In the genomic region with DNA sequence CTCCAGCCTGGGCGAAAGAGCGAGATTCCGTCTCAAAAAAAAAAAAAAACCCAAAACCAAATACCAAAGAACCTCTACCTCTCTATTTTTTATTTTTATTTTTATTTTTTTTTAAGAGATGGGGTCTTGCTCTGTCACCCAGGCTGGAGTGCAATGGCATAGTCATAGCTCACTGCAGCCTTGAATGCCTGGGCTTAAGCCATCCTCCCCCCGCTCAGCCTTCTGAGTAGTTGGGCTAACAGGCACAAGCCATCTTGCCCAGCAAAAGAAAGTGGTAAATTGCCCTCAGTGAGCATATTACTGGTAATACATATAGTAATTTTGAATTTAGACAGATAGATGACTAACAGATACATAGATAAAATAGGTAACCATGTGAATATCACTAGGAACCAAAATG, we compare ENCODE assay signal across 17 cellular contexts.
DNase-seq lines count a peak whose midpoint lies in the region; ATAC-seq and TF ChIP-seq lines count a peak whose summit lies in the region.
"Had no signal": no experiment of that assay in that cellular context is flagged by ENCODE, and none has a peak within 500 bp of the region (broad histone marks: within the 10 kb centered on the region; RNA-seq: fewer than 3 reads in every experiment).

No MANE protein-coding gene starts in this region.

- H3K4me3 ChIP-seq in BLaER1 treated with 17β-estradiol and CSF1 and Interleukin-3, amounts not matched to agents 10 nM and 100 nM = peak overlapping the region in 2 of 10 experiments; percentile 10 to 14; a peak in 2 of 20 replicates
- no peak overlapping the region for H3K4me3 ChIP-seq in Karpas-422 (ENCODE audit: low read length)
- H3K4me3 ChIP-seq: A549, BLaER1, GM23248, HAP-1 had no signal

- H3K4me2 ChIP-seq in BLaER1 treated with 17β-estradiol and CSF1 and Interleukin-3, amounts not matched to agents 10 nM and 100 nM = peak overlapping the region in 6 of 11 experiments; percentile 41 to 91 (median 72); a peak in 9 of 22 replicates
- no peak overlapping the region for H3K4me2 ChIP-seq in Karpas-422 (ENCODE audit: low read depth, low read length, poor library complexity, severe bottlenecking)
- H3K4me2 ChIP-seq: A549, BLaER1 had no signal

- H3K9ac ChIP-seq in BLaER1 treated with 17β-estradiol and CSF1 and Interleukin-3, amounts not matched to agents 10 nM and 100 nM = peak overlapping the region in 3 of 11 experiments; percentile 26 to 37 (median 34); a peak in 6 of 22 replicates
- no peak overlapping the region for H3K9ac ChIP-seq in Karpas-422 (ENCODE audit: low read length)
- H3K9ac ChIP-seq: BLaER1, GM23248 had no signal

- H3K79me2 ChIP-seq in Karpas-422 (ENCODE audit: low read length) = peaks cover 88% of the 10 kb centered on the region

- ATAC-seq in HG03039 (IDR thresholded peaks at IDR 0.05; ENCODE audit: unreplicated experiment) = no peak
- ATAC-seq: A549 had no signal

- DNase-seq in Karpas-422 (no peak), RPMI8226 (peak; percentile 34), cerebellar nuclear complex (lab: John Stamatoyannopoulos, UW) (no peak), SW 1271 (lab: John Stamatoyannopoulos, UW) (no peak), RWPE1 (ENCODE audit: low spot score) (no peak)
- DNase-seq: AML-193; CD4-positive, CD25-positive, alpha-beta regulatory T cell; CD8-positive, alpha-beta memory T cell; COR-L47; DMS 273 treated with DMSO at 0.1 percent for 48 hours; DMS53; GM23248 had no signal

- POLR2A ChIA-PET in RWPE1 (lab: Yijun Ruan, JAX; ENCODE audit: low non-redundant PET) = no interaction called here

- H3K36me3 ChIP-seq in BLaER1 treated with 17β-estradiol and CSF1 and Interleukin-3, amounts not matched to agents 10 nM and 100 nM = peaks cover 25 to 71% (median 43%) of the 10 kb centered on the region in 11 experiments
- H3K36me3 ChIP-seq in Karpas-422 (ENCODE audit: insufficient read depth, low read length) = peaks cover 28% of the 10 kb centered on the region; the same call in 1 of the 2 replicates

- no peaks in the 10 kb centered on the region for H3K9me2 ChIP-seq in Karpas-422 (replicated peaks; ENCODE audit: insufficient read depth, low read length)

- CTCF ChIA-PET in RWPE1 (lab: Yijun Ruan, JAX) = no interaction called here

- peaks cover 0 to 50% (median 17%) of the 10 kb centered on the region in 11 experiments; a peak in 14 of 22 replicates for H4K20me1 ChIP-seq in BLaER1 treated with 17β-estradiol and CSF1 and Interleukin-3, amounts not matched to agents 10 nM and 100 nM
- H4K20me1 ChIP-seq in Karpas-422 (ENCODE audit: insufficient read depth, low read depth, low read length) = no peaks in the 10 kb centered on the region

- H2AFZ ChIP-seq in Karpas-422 (ENCODE audit: low read length) = no peak overlapping the region
- H2AFZ ChIP-seq: GM23248 had no signal

- H3K27ac ChIP-seq in BLaER1 treated with 17β-estradiol and CSF1 and Interleukin-3, amounts not matched to agents 10 nM and 100 nM = peak overlapping the region in 6 of 11 experiments; percentile 41 to 73 (median 60); a peak in 11 of 22 replicates
- H3K27ac ChIP-seq in Karpas-422 (ENCODE audit: low read length) = 0 out of 2 replicates have a peak overlapping the region, but pooled peaks have one; percentile 57
- H3K27ac ChIP-seq in RWPE1 = no peak overlapping the region
- H3K27ac ChIP-seq: A549, BLaER1, GM23248 had no signal

- no peaks in the 10 kb centered on the region for H3K27me3 ChIP-seq in BLaER1 treated with 17β-estradiol and CSF1 and Interleukin-3, amounts not matched to agents 10 nM and 100 nM
- no peaks in the 10 kb centered on the region for H3K27me3 ChIP-seq in Karpas-422 (ENCODE audit: low read length)
- H3K27me3 ChIP-seq: BLaER1 had no signal

- no peak for TF ChIP-seq CTCF in RWPE1 (conservative IDR thresholded peaks at IDR 0.05; ENCODE audit: low read depth)

- H3K4me1 ChIP-seq in BLaER1 treated with 17β-estradiol and CSF1 and Interleukin-3, amounts not matched to agents 10 nM and 100 nM = peaks cover 2 to 62% (median 23%) of the 10 kb centered on the region in 10 experiments; a peak in 18 of 20 replicates
- H3K4me1 ChIP-seq in Karpas-422 (ENCODE audit: low read length) = peaks cover 36% of the 10 kb centered on the region
- H3K4me1 ChIP-seq: HAP-1 had no signal

- H3K9me3 ChIP-seq in BLaER1 treated with 17β-estradiol and CSF1 and Interleukin-3, amounts not matched to agents 10 nM and 100 nM (replicated peaks in 1 of 11) = peaks cover 0 to 9% (median under 1%) of the 10 kb centered on the region in 11 experiments; a peak in 2 of 22 replicates
- no peaks in the 10 kb centered on the region for H3K9me3 ChIP-seq in Karpas-422 (ENCODE audit: low read length)
- H3K9me3 ChIP-seq: A549, HAP-1 had no signal
